Comparison of ENCODE assay signal across 8 cellular contexts in genomic region chr6:33840064-33840926, GRCh38. TPM values are rescaled to one million over a fixed set of nuclear protein-coding genes. Genes with fewer than 3 reads are reported as not detected.
DNase-seq lines count a peak whose midpoint lies in the region; ATAC-seq and TF ChIP-seq lines count a peak whose summit lies in the region.

No MANE protein-coding gene starts in this region.

- DNase-seq in DMS53 treated with DMSO at 0.1 percent for 48 hours (lab: John Stamatoyannopoulos, UW; ENCODE audit: unreplicated experiment) (peak; percentile 94), GM23338 (ENCODE audit: low spot score) (no peak), NOMO-1 treated with DMSO at 0.1 percent for 48 hours (lab: John Stamatoyannopoulos, UW; ENCODE audit: unreplicated experiment) (peak; percentile 93), heart left ventricle (peak in 3 of 5 donors; percentile 35 to 41 (median 39)), activated gamma-delta T cell (lab: John Stamatoyannopoulos, UW) (no peak), NCI-H526 (lab: John Stamatoyannopoulos, UW) (no peak)
- peak; percentile 10 for DNase-seq in activated T-helper 9 cell treated with anti-CD3 and anti-CD28 coated beads, Interleukin-2, amount 50 U/mL, for 16 hours (ENCODE audit: low read depth)
- peak; percentile 40 to 53 for DNase-seq in stimulated activated CD4-positive, alpha-beta T cell treated with anti-CD3 and anti-CD28 coated beads, Interleukin-2, amount 100 ng/mL, for 24 hours

- H3K27me3 ChIP-seq in GM23338 (ENCODE audit: insufficient read depth), result no peaks in the 10 kb centered on the region
- peaks cover 0 to 6% (median 0%) of the 10 kb centered on the region in 9 donors for H3K27me3 ChIP-seq in heart left ventricle

- H3K9me3 ChIP-seq in heart left ventricle, result peaks cover 0 to 8% (median 0%) of the 10 kb centered on the region in 12 donors

- peak overlapping the region; percentile 56 for H2AFZ ChIP-seq in GM23338

- H3F3A ChIP-seq in GM23338 (replicated peaks; ENCODE audit: low read depth), result no peaks in the 10 kb centered on the region

- H3K79me2 ChIP-seq in GM23338 (replicated peaks; ENCODE audit: insufficient read depth), result no peaks in the 10 kb centered on the region

- TF ChIP-seq POLR2A in heart left ventricle (IDR thresholded peaks at IDR 0.05), result no peak

- no peak overlapping the region for H3K4me3 Mint-ChIP-seq in GM23338

- peak overlapping the region; percentile 35; the same call in 1 of the 2 replicates for H3K27ac Mint-ChIP-seq in GM23338

- TF ChIP-seq CTCF in GM23338 (conservative IDR thresholded peaks at IDR 0.05; ENCODE audit: low read depth in 2 of 2) (no peak), heart left ventricle (IDR thresholded peaks at IDR 0.05) (no peak)

- H3K36me3 ChIP-seq in GM23338 (ENCODE audit: insufficient read depth) (no peaks in the 10 kb centered on the region), heart left ventricle (no peaks in the 10 kb centered on the region)

- no peak overlapping the region for H3K4me3 ChIP-seq in GM23338
- no peak overlapping the region for H3K4me3 ChIP-seq in heart left ventricle

- peaks cover 5% of the 10 kb centered on the region; the same call in 2 of the 3 replicates for H3K36me3 Mint-ChIP-seq in GM23338 (ENCODE audit: low read depth)

- WGBS in heart left ventricle, 4 donors, result 63 to 73% (median 71%) methylated on average over 12 of the region's 12 CpGs

- H3K27me3 Mint-ChIP-seq in GM23338 (ENCODE audit: insufficient read depth, low read depth, poor library complexity), result peaks cover 18% of the 10 kb centered on the region

- ATAC-seq in GM23338 (no peak), heart left ventricle (peak in 3 of 4 donors; percentile 78 to 85 (median 84))

- H3K4me1 ChIP-seq in GM23338 (ENCODE audit: insufficient read depth) (peaks cover 22% of the 10 kb centered on the region), heart left ventricle (peaks cover 0 to 19% (median 2%) of the 10 kb centered on the region in 12 donors)

- peaks cover 9% of the 10 kb centered on the region for H3K9me3 Mint-ChIP-seq in GM23338

- H4K20me1 ChIP-seq in GM23338 (replicated peaks; ENCODE audit: insufficient read depth), result no peaks in the 10 kb centered on the region

- peaks cover 28% of the 10 kb centered on the region for H3K4me1 Mint-ChIP-seq in GM23338

- H3K9me2 ChIP-seq in GM23338 (ENCODE audit: insufficient read depth), result no peaks in the 10 kb centered on the region

- no peak overlapping the region for H3K27ac ChIP-seq in GM23338 (ENCODE audit: low read depth)
- H3K27ac ChIP-seq in heart left ventricle, result peak overlapping the region in 1 of 12 donors; percentile 56

- no peak overlapping the region for H3K4me2 ChIP-seq in GM23338

- intact Hi-C loops in heart left ventricle (cut with DNase I), result loop anchor here in 1 of 10 donors (10.0 kb wide), 1 partner anchor 195 kb away; no protein-coding TSS in a partner anchor

TF ChIP-seq in GM23338, 12 proteins besides CTCF, POLR2A, EP300 and RAD21:
- TF ChIP-seq NANOG (IDR thresholded peaks at IDR 0.05; ENCODE audit: borderline replicate concordance), result no peak
- no peak for TF ChIP-seq JUNB (IDR thresholded peaks at IDR 0.05; ENCODE audit: unreplicated experiment)
- no peak for TF ChIP-seq POLR2AphosphoS5 (IDR thresholded peaks at IDR 0.05; ENCODE audit: low read depth)
- TF ChIP-seq EZH2 (IDR thresholded peaks at IDR 0.05; ENCODE audit: low read depth, unreplicated experiment), result no peak
- no peak for TF ChIP-seq EZH2phosphoT487 (IDR thresholded peaks at IDR 0.05; ENCODE audit: unreplicated experiment)

RNA-seq across cellular contexts. Expression of gene MLN, which starts 36.5 kb away (rescaled TPM):
- total RNA-seq in GM23338 (2014; rRNA removed; shearing (Covaris generic)), result not detected in 2 replicates
- polyA plus RNA-seq in GM23338 (2016; fragmentation: Nextera tagmentation; extraction: Ambion mirVana) (not detected in 2 replicates), heart left ventricle (not detected)
- total RNA-seq in heart left ventricle, result not detected

RNA-seq across cellular contexts. Expression of gene LEMD2, which starts 51.4 kb away (rescaled TPM):
- total RNA-seq in GM23338 (2014; rRNA removed; shearing (Covaris generic)), result 55.6 and 64.7 TPM in 2 replicates
- polyA plus RNA-seq in GM23338 (2016; fragmentation: Nextera tagmentation; extraction: Ambion mirVana) (28.6 and 32.0 TPM in 2 replicates), heart left ventricle (10 to 100 TPM; 29.9 to 51.3 TPM)
- 10 to 100 TPM; 21.2 to 41.5 (median 25.7) TPM for total RNA-seq in heart left ventricle

Comparison
In these comparisons a context has a peak if more than half of its experiments do, and no peak if none do; other contexts are left out.
1. DNase-seq: peak in DMS53 treated with DMSO at 0.1 percent for 48 hours (single experiment), NOMO-1 treated with DMSO at 0.1 percent for 48 hours (single experiment), activated T-helper 9 cell treated with anti-CD3 and anti-CD28 coated beads, Interleukin-2, amount 50 U/mL, for 16 hours (single experiment), heart left ventricle (3 of 5) and stimulated activated CD4-positive, alpha-beta T cell treated with anti-CD3 and anti-CD28 coated beads, Interleukin-2, amount 100 ng/mL, for 24 hours (2 of 2); none in GM23338 (single experiment), activated gamma-delta T cell (single experiment) and NCI-H526 (0 of 2).